Comparison of ENCODE assay signal across 1 cellular context in the genomic region with DNA sequence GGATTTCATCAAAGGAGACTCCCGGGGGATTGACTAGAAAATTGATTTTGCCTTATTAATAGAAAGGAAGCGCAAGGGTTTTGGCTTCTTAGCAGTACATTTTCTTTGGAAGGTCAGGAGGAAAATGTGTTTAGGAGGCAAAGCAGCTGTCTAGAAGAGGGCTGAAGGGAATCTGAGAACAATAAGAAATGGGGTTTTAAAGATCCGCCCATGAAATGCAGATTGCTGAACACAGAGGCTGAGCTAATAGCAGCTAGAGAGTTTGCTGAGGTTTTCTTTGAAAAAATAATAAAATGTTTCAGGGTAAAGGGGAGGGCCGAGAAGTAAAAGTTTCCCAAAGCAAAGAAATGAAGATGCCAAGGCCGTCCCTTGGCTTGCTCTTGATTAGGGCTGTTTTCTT.
TF ChIP-seq lines count a peak whose summit lies in the region.

No MANE protein-coding gene starts in this region.

TF ChIP-seq in GM23338, 12 proteins besides CTCF, POLR2A, EP300 and RAD21:
- TF ChIP-seq ZNF462 (CRISPR knock-in tag; IDR thresholded peaks at IDR 0.05) (no peak), CREB1 (CRISPR knock-in tag; IDR thresholded peaks at IDR 0.05; ENCODE audit: low read depth) (no peak), ZNF331 (CRISPR knock-in tag; IDR thresholded peaks at IDR 0.05; ENCODE audit: low read depth) (no peak), EZH2 (IDR thresholded peaks at IDR 0.05; ENCODE audit: low read depth, unreplicated experiment) (no peak), NANOG (IDR thresholded peaks at IDR 0.05; ENCODE audit: borderline replicate concordance) (no peak), ZNF114 (CRISPR knock-in tag; IDR thresholded peaks at IDR 0.05) (no peak), POLR2AphosphoS5 (IDR thresholded peaks at IDR 0.05; ENCODE audit: low read depth) (no peak), STAT1 (IDR thresholded peaks at IDR 0.05; ENCODE audit: unreplicated experiment) (no peak), JUNB (IDR thresholded peaks at IDR 0.05; ENCODE audit: unreplicated experiment) (no peak), EZH2phosphoT487 (IDR thresholded peaks at IDR 0.05; ENCODE audit: unreplicated experiment) (no peak), REST (IDR thresholded peaks at IDR 0.05; ENCODE audit: unreplicated experiment) (no peak)
- TF ChIP-seq, protein P1, sequence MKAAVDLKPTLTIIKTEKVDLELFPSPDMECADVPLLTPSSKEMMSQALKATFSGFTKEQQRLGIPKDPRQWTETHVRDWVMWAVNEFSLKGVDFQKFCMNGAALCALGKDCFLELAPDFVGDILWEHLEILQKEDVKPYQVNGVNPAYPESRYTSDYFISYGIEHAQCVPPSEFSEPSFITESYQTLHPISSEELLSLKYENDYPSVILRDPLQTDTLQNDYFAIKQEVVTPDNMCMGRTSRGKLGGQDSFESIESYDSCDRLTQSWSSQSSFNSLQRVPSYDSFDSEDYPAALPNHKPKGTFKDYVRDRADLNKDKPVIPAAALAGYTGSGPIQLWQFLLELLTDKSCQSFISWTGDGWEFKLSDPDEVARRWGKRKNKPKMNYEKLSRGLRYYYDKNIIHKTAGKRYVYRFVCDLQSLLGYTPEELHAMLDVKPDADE (IDR thresholded peaks at IDR 0.05) = no peak
